In genomic region chr10:46028584-46029570, GRCh38 we compare ENCODE assay signal across 8 cellular contexts. TPM values are rescaled to one million over a fixed set of nuclear protein-coding genes. Genes with fewer than 3 reads are reported as not detected.
DNase-seq lines count a peak whose midpoint lies in the region; ATAC-seq and TF ChIP-seq lines count a peak whose summit lies in the region.

No MANE protein-coding gene starts in this region.

- H3K9me3 ChIP-seq in BLaER1 treated with 17β-estradiol and CSF1 and Interleukin-3, amounts not matched to agents 10 nM and 100 nM (replicated peaks in 1 of 11), result peaks cover 0 to under 1% (median 0%) of the 10 kb centered on the region in 11 experiments; a peak in 2 of 22 replicates
- H3K9me3 ChIP-seq in ascending aorta, result no peaks in the 10 kb centered on the region

- no peaks in the 10 kb centered on the region for H3K27me3 ChIP-seq in BLaER1 treated with 17β-estradiol and CSF1 and Interleukin-3, amounts not matched to agents 10 nM and 100 nM
- H3K27me3 ChIP-seq in ascending aorta, result no peaks in the 10 kb centered on the region

- peak overlapping the region; percentile 96 to 99 (median 98) for H3K9ac ChIP-seq in BLaER1 treated with 17β-estradiol and CSF1 and Interleukin-3, amounts not matched to agents 10 nM and 100 nM

- peak overlapping the region; percentile 77 to 96 (median 86) for H3K4me3 ChIP-seq in BLaER1 treated with 17β-estradiol and CSF1 and Interleukin-3, amounts not matched to agents 10 nM and 100 nM
- H3K4me3 ChIP-seq in ascending aorta, result peak overlapping the region; percentile 70 to 80

- H4K20me1 ChIP-seq in BLaER1 treated with 17β-estradiol and CSF1 and Interleukin-3, amounts not matched to agents 10 nM and 100 nM, result peaks cover 17 to 64% (median 51%) of the 10 kb centered on the region in 11 experiments; a peak in 21 of 22 replicates

- ATAC-seq in GM18502 (IDR thresholded peaks at IDR 0.05; ENCODE audit: poor library complexity, unreplicated experiment) (peak; percentile 40), HG03378 (IDR thresholded peaks at IDR 0.05; ENCODE audit: unreplicated experiment) (peak; percentile 42)

- peak overlapping the region; percentile 94 to 99 (median 97) for H3K27ac ChIP-seq in BLaER1 treated with 17β-estradiol and CSF1 and Interleukin-3, amounts not matched to agents 10 nM and 100 nM
- peak overlapping the region in 1 of 2 donors; percentile 93 for H3K27ac ChIP-seq in ascending aorta

- peak overlapping the region; percentile 78 to 99 (median 92) for H3K4me2 ChIP-seq in BLaER1 treated with 17β-estradiol and CSF1 and Interleukin-3, amounts not matched to agents 10 nM and 100 nM

- DNase-seq in NOMO-1 treated with DMSO at 0.1 percent for 48 hours (lab: John Stamatoyannopoulos, UW; ENCODE audit: unreplicated experiment), result peak; percentile 84
- no peak for DNase-seq in ascending aorta (ENCODE audit: low spot score in 2 of 2)
- peak; percentile 44 for DNase-seq in iPS-NIHi11 (ENCODE audit: low spot score)
- peak; percentile 24 for DNase-seq in smooth muscle cell of the brain vasculature (ENCODE audit: low read depth, low spot score)
- DNase-seq in COR-L47 (lab: John Stamatoyannopoulos, UW), result no peak

- peak; percentile 31 to 44 (median 32) for TF ChIP-seq CTCF in ascending aorta (IDR thresholded peaks at IDR 0.05)

- intact Hi-C loops in ascending aorta (cut with DNase I), result loop anchor here (10.0 kb wide), 3 partner anchors 54 to 1136 kb away; partner anchors contain the start of genes ANTXRL and TIMM23

- peaks cover 7 to 45% (median 39%) of the 10 kb centered on the region in 11 experiments; a peak in 20 of 22 replicates for H3K36me3 ChIP-seq in BLaER1 treated with 17β-estradiol and CSF1 and Interleukin-3, amounts not matched to agents 10 nM and 100 nM
- H3K36me3 ChIP-seq in ascending aorta, result no peaks in the 10 kb centered on the region

- peaks cover 31 to 82% (median 69%) of the 10 kb centered on the region in 10 experiments for H3K4me1 ChIP-seq in BLaER1 treated with 17β-estradiol and CSF1 and Interleukin-3, amounts not matched to agents 10 nM and 100 nM
- peaks cover 0 to 25% of the 10 kb centered on the region in 2 donors for H3K4me1 ChIP-seq in ascending aorta

RNA-seq across cellular contexts. Expression of gene NCOA4, which starts 1.5 kb away (rescaled TPM):
- 53.9 TPM for total RNA-seq in ascending aorta

RNA-seq across cellular contexts. Expression of gene MSMB, which starts 17.2 kb away (rescaled TPM):
- not detected for total RNA-seq in ascending aorta

RNA-seq across cellular contexts. Expression of gene TIMM23, which starts 56.6 kb away (rescaled TPM):
- total RNA-seq in ascending aorta, result 19.3 TPM

Comparison
In these comparisons a context has a peak if more than half of its experiments do, and no peak if none do; other contexts are left out.
1. DNase-seq: peak in NOMO-1 treated with DMSO at 0.1 percent for 48 hours (single experiment), iPS-NIHi11 (single experiment) and smooth muscle cell of the brain vasculature (single experiment); none in ascending aorta (0 of 2) and COR-L47 (single experiment).